17 cellular contexts compared by ENCODE assay signal in genomic region chr12:65937181-65937641, GRCh38.
DNase-seq lines count a peak whose midpoint lies in the region; ATAC-seq, FAIRE-seq and TF ChIP-seq lines count a peak whose summit lies in the region.
"Had no signal": no experiment of that assay in that cellular context is flagged by ENCODE, and none has a peak within 500 bp of the region (broad histone marks: within the 10 kb centered on the region; RNA-seq: fewer than 3 reads in every experiment).

No MANE protein-coding gene starts in this region.

- DNase-seq in left ventricle myocardium inferior (no peak), Right ventricle myocardium inferior (ENCODE audit: missing footprints) (no peak), astrocyte (ENCODE audit: low read depth) (no peak), kidney glomerular epithelial cell (lab: John Stamatoyannopoulos, UW) (peak; percentile 94), RKO (ENCODE audit: low spot score) (no peak), sigmoid colon (no peak), lower lobe of right lung (no peak), ureter (ENCODE audit: low spot score) (no peak)
- DNase-seq: activated CD4-positive, alpha-beta T cell treated with anti-CD3 and anti-CD28 coated beads, Interleukin-2, amount 50 U/mL, for 1 hour; DMS79; NCI-H1694; NK-92 treated with Interleukin-12 subunit alpha and Interleukin-12 subunit beta, amount 100 ng/mL, for 24 hours; stimulated activated CD4-positive, alpha-beta T cell treated with anti-CD3 and anti-CD28 coated beads, Interleukin-12 subunit alpha, Interleukin-12 subunit beta, amount 100 ng/mL, for 4 hours; T-helper 1 cell had no signal

- FAIRE-seq in astrocyte (lab: Jason Lieb, UNC), result peak; percentile 64
- FAIRE-seq: K562 had no signal

- WGBS in sigmoid colon, 2 donors, result 78 to 88% methylated on average over 4 of the region's 4 CpGs

- H3K79me2 ChIP-seq in astrocyte (ENCODE audit: insufficient read depth, low read length), result peaks cover 76% of the 10 kb centered on the region

- peak overlapping the region; percentile 34 for H3K27ac Mint-ChIP-seq in astrocyte (ENCODE audit: unreplicated experiment)
- H3K27ac Mint-ChIP-seq: activated T-helper 17 cell treated with anti-CD3 and anti-CD28 coated beads, Interleukin-2, amount 50 U/mL, for 72 hours had no signal

- H3K4me1 ChIP-seq in left ventricle myocardium inferior (peaks cover 8% of the 10 kb centered on the region), astrocyte (ENCODE audit: insufficient read depth, low read length) (peaks cover 37% of the 10 kb centered on the region), sigmoid colon (peaks cover 0 to 23% (median 10%) of the 10 kb centered on the region in 4 donors), lower lobe of right lung (no peaks in the 10 kb centered on the region)

- H3K4me1 Mint-ChIP-seq in astrocyte (ENCODE audit: low read depth, unreplicated experiment), result peaks cover 47% of the 10 kb centered on the region
- H3K4me1 Mint-ChIP-seq: activated T-helper 17 cell treated with anti-CD3 and anti-CD28 coated beads, Interleukin-2, amount 50 U/mL, for 72 hours had no signal

- no peak for TF ChIP-seq CTCF in left ventricle myocardium inferior (IDR thresholded peaks at IDR 0.05; ENCODE audit: borderline replicate concordance)
- TF ChIP-seq CTCF in astrocyte (IDR thresholded peaks at IDR 0.05; ENCODE audit: insufficient read depth, low read depth, low read length), result no peak
- no peak for TF ChIP-seq CTCF in sigmoid colon (IDR thresholded peaks at IDR 0.05)
- TF ChIP-seq CTCF in lower lobe of right lung (IDR thresholded peaks at IDR 0.05), result no peak

- no peaks in the 10 kb centered on the region for H3K27me3 ChIP-seq in left ventricle myocardium inferior (ENCODE audit: low read depth)
- H3K27me3 ChIP-seq in astrocyte (ENCODE audit: insufficient read depth, low read length), result no peaks in the 10 kb centered on the region
- no peaks in the 10 kb centered on the region for H3K27me3 ChIP-seq in sigmoid colon
- H3K27me3 ChIP-seq in lower lobe of right lung (ENCODE audit: low read depth), result no peaks in the 10 kb centered on the region
- H3K27me3 ChIP-seq: esophagus muscularis mucosa had no signal

- peak overlapping the region; percentile 62 for H3K27ac ChIP-seq in left ventricle myocardium inferior (replicated peaks)
- H3K27ac ChIP-seq in astrocyte (ENCODE audit: low read depth, low read length), result no peak overlapping the region
- no peak overlapping the region for H3K27ac ChIP-seq in sigmoid colon
- H3K27ac ChIP-seq in lower lobe of right lung, result no peak overlapping the region
- H3K27ac ChIP-seq: esophagus muscularis mucosa had no signal

- H3K9me3 Mint-ChIP-seq in astrocyte (ENCODE audit: unreplicated experiment), result no peaks in the 10 kb centered on the region
- H3K9me3 Mint-ChIP-seq: activated T-helper 17 cell treated with anti-CD3 and anti-CD28 coated beads, Interleukin-2, amount 50 U/mL, for 72 hours had no signal

- intact Hi-C loops in left ventricle myocardium inferior (cut with micrococcal nuclease), result no loop called here
- intact Hi-C loops in Right ventricle myocardium inferior (cut with DNase I), result no loop called here
- intact Hi-C loops in sigmoid colon (cut with DNase I), result no loop called here
- intact Hi-C loops in lower lobe of right lung (cut with DNase I), result no loop called here

- H3K9ac ChIP-seq in astrocyte (ENCODE audit: low read length), result no peak overlapping the region

- H3K4me3 ChIP-seq in left ventricle myocardium inferior (no peak overlapping the region), astrocyte (ENCODE audit: insufficient read depth, low read depth, low read length) (no peak overlapping the region), sigmoid colon (no peak overlapping the region), lower lobe of right lung (no peak overlapping the region)
- H3K4me3 ChIP-seq: esophagus muscularis mucosa, K562 had no signal

- no peak for ATAC-seq in Right ventricle myocardium inferior
- ATAC-seq in lower lobe of right lung, result no peak
- ATAC-seq: activated T-helper 17 cell treated with anti-CD3 and anti-CD28 coated beads, Interleukin-2, amount 50 U/mL, for 72 hours; K562 had no signal

- no peak overlapping the region for H3K4me2 ChIP-seq in astrocyte (ENCODE audit: low read length)

- peaks cover 7% of the 10 kb centered on the region for H3K36me3 Mint-ChIP-seq in astrocyte (ENCODE audit: low read depth, unreplicated experiment)

- no peaks in the 10 kb centered on the region for H3K27me3 Mint-ChIP-seq in astrocyte (ENCODE audit: low read depth, unreplicated experiment)

- peaks cover 48% of the 10 kb centered on the region for H4K20me1 ChIP-seq in astrocyte (ENCODE audit: insufficient read depth, low read length)

- H3K9me3 ChIP-seq in left ventricle myocardium inferior (replicated peaks) (no peaks in the 10 kb centered on the region), astrocyte (ENCODE audit: insufficient read depth, low read depth, low read length) (no peaks in the 10 kb centered on the region), sigmoid colon (no peaks in the 10 kb centered on the region), lower lobe of right lung (no peaks in the 10 kb centered on the region)
- H3K9me3 ChIP-seq: esophagus muscularis mucosa had no signal

- H3K4me3 Mint-ChIP-seq in astrocyte (ENCODE audit: unreplicated experiment), result no peak overlapping the region
- H3K4me3 Mint-ChIP-seq: activated T-helper 17 cell treated with anti-CD3 and anti-CD28 coated beads, Interleukin-2, amount 50 U/mL, for 72 hours had no signal

- no peak overlapping the region for H2AFZ ChIP-seq in astrocyte (ENCODE audit: low read depth, low read length)

- no peak for TF ChIP-seq EP300 in sigmoid colon (IDR thresholded peaks at IDR 0.05)

- H3K36me3 ChIP-seq in left ventricle myocardium inferior (no peaks in the 10 kb centered on the region), astrocyte (ENCODE audit: insufficient read depth, low read length) (peaks cover 30% of the 10 kb centered on the region), sigmoid colon (no peaks in the 10 kb centered on the region), lower lobe of right lung (no peaks in the 10 kb centered on the region)
- H3K36me3 ChIP-seq: esophagus muscularis mucosa had no signal

- TF ChIP-seq POLR2A in sigmoid colon (IDR thresholded peaks at IDR 0.05), result no peak
